15 cellular contexts compared by ENCODE assay signal in the genomic region with DNA sequence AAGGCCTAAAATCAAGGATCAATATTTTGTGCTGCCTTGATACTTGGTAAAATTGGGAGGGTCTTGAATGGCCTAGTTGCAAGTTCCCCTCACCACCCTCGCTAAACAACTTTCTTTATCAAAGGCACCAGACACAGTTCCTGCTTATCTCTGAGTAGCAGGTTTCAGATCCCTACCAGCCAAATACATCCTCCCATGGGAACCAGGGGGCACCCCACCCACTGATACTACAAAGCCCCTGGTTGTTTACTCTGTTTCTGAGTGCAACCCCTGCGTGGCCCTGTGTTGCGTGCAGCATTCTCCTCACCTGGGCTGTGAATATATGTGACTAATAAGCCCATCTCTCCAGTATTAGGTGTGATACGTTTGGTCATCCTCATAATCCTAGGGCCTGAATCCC.
"Had no signal": no experiment of that assay in that cellular context is flagged by ENCODE, and none has a peak within 500 bp of the region (broad histone marks: within the 10 kb centered on the region; RNA-seq: fewer than 3 reads in every experiment).

No MANE protein-coding gene starts in this region.

- H3K9me3 ChIP-seq: colonic mucosa, gastrocnemius medialis, ovary, right atrium auricular region had no signal

- ATAC-seq: esophagus mucosa, gastrocnemius medialis, heart right ventricle, natural killer cell had no signal

- H3K27me3 ChIP-seq: colonic mucosa, gastrocnemius medialis, ovary, right atrium auricular region had no signal

- H3K36me3 ChIP-seq: colonic mucosa, gastrocnemius medialis, heart right ventricle, ovary, right atrium auricular region had no signal

- H3K27ac Mint-ChIP-seq: natural killer cell had no signal

- H3K9me3 Mint-ChIP-seq: natural killer cell, neural crest cell had no signal

- H3K4me3 Mint-ChIP-seq: natural killer cell, neural crest cell had no signal

- H3K4me1 ChIP-seq: colonic mucosa, gastrocnemius medialis, heart right ventricle, right atrium auricular region had no signal

- H3K36me3 Mint-ChIP-seq: natural killer cell had no signal

- DNase-seq: colonic mucosa; dermis blood vessel endothelial cell; gastrocnemius medialis; heart right ventricle; hypothalamus; kidney glomerular epithelial cell; natural killer cell; ovary; small intestine; stimulated activated CD4-positive, alpha-beta T cell treated with anti-CD3 and anti-CD28 coated beads, Interleukin-2, amount 100 ng/mL, for 48 hours; stimulated activated naive CD4-positive, alpha-beta T cell treated with Interleukin-2 at 50 U/mL for 16 hours; trophoblast cell had no signal

- H3K4me3 ChIP-seq: colonic mucosa, gastrocnemius medialis, heart right ventricle, ovary, right atrium auricular region had no signal

- H3K27ac ChIP-seq: colonic mucosa, gastrocnemius medialis, heart right ventricle, ovary, right atrium auricular region had no signal

- H3K4me1 Mint-ChIP-seq: natural killer cell, neural crest cell had no signal
